ENCODE assay signal across 13 cellular contexts in genomic region chr6:122422614-122423267, GRCh38. TPM values are rescaled to one million over a fixed set of nuclear protein-coding genes. Genes with fewer than 3 reads are reported as not detected.
DNase-seq lines count a peak whose midpoint lies in the region; ATAC-seq lines count a peak whose summit lies in the region.
"Had no signal": no experiment of that assay in that cellular context is flagged by ENCODE, and none has a peak within 500 bp of the region (broad histone marks: within the 10 kb centered on the region; RNA-seq: fewer than 3 reads in every experiment).

No MANE protein-coding gene starts in this region.

- H3K27me3 Mint-ChIP-seq in activated T-helper 17 cell treated with anti-CD3 and anti-CD28 coated beads, Interleukin-2, amount 50 U/mL, for 72 hours, result no peaks in the 10 kb centered on the region
- H3K27me3 Mint-ChIP-seq: activated B cell treated with CpG ODN at 0.5 μM for 24 hours had no signal

- peaks cover 12% of the 10 kb centered on the region for H3K4me1 Mint-ChIP-seq in activated T-helper 17 cell treated with anti-CD3 and anti-CD28 coated beads, Interleukin-2, amount 50 U/mL, for 72 hours
- H3K4me1 Mint-ChIP-seq: activated B cell treated with CpG ODN at 0.5 μM for 24 hours had no signal

- no peaks in the 10 kb centered on the region for H3K9me3 Mint-ChIP-seq in activated T-helper 17 cell treated with anti-CD3 and anti-CD28 coated beads, Interleukin-2, amount 50 U/mL, for 72 hours
- H3K9me3 Mint-ChIP-seq: activated B cell treated with CpG ODN at 0.5 μM for 24 hours had no signal

- peak overlapping the region; percentile 52 for H3K27ac Mint-ChIP-seq in activated T-helper 17 cell treated with anti-CD3 and anti-CD28 coated beads, Interleukin-2, amount 50 U/mL, for 72 hours
- H3K27ac Mint-ChIP-seq: activated B cell treated with CpG ODN at 0.5 μM for 24 hours had no signal

- H3K4me3 Mint-ChIP-seq in activated T-helper 17 cell treated with anti-CD3 and anti-CD28 coated beads, Interleukin-2, amount 50 U/mL, for 72 hours, result no peak overlapping the region
- H3K4me3 Mint-ChIP-seq: activated B cell treated with CpG ODN at 0.5 μM for 24 hours had no signal

- DNase-seq in CD1c-positive myeloid dendritic cell (ENCODE audit: extremely low spot score), result no peak
- no peak for DNase-seq in effector CD8-positive, alpha-beta T cell (lab: John Stamatoyannopoulos, UW)
- no peak for DNase-seq in activated gamma-delta T cell treated with Interleukin-2 at 50 U/mL for 16 hours
- no peak for DNase-seq in activated CD4-positive, alpha-beta T cell treated with anti-CD3 and anti-CD28 coated beads, Interleukin-2, amount 50 U/mL, for 4 hours
- DNase-seq: activated B cell treated with CpG ODN at 0.5 μM for 24 hours; activated gamma-delta T cell; central memory CD4-positive, alpha-beta T cell; transverse colon had no signal

- peaks cover 97% of the 10 kb centered on the region for H3K36me3 Mint-ChIP-seq in activated T-helper 17 cell treated with anti-CD3 and anti-CD28 coated beads, Interleukin-2, amount 50 U/mL, for 72 hours (ENCODE audit: low read depth)

- peak; percentile 94 for ATAC-seq in GM18858 (IDR thresholded peaks at IDR 0.05; ENCODE audit: unreplicated experiment)
- ATAC-seq in GM21390 (IDR thresholded peaks at IDR 0.05; ENCODE audit: unreplicated experiment), result peak; percentile 81
- peak; percentile 92 for ATAC-seq in HG02973 (IDR thresholded peaks at IDR 0.05; ENCODE audit: unreplicated experiment)
- peak; percentile 86 for ATAC-seq in activated T-helper 17 cell treated with anti-CD3 and anti-CD28 coated beads, Interleukin-2, amount 50 U/mL, for 72 hours (replicated peaks)
- ATAC-seq: Right ventricle myocardium inferior had no signal

RNA-seq across cellular contexts. Expression of gene HSF2, which starts 23.3 kb away (rescaled TPM):
- total RNA-seq in activated T-helper 17 cell treated with anti-CD3 and anti-CD28 coated beads, Interleukin-2, amount 50 U/mL, for 72 hours, result 10 to 100 TPM; 11.6 to 14.0 TPM

RNA-seq across cellular contexts. Expression of gene SERINC1, which starts 48.9 kb away (rescaled TPM):
- total RNA-seq in activated T-helper 17 cell treated with anti-CD3 and anti-CD28 coated beads, Interleukin-2, amount 50 U/mL, for 72 hours, result 10 to 100 TPM; 47.7 to 72.1 TPM
